14 cellular contexts compared by ENCODE assay signal in the genomic region with DNA sequence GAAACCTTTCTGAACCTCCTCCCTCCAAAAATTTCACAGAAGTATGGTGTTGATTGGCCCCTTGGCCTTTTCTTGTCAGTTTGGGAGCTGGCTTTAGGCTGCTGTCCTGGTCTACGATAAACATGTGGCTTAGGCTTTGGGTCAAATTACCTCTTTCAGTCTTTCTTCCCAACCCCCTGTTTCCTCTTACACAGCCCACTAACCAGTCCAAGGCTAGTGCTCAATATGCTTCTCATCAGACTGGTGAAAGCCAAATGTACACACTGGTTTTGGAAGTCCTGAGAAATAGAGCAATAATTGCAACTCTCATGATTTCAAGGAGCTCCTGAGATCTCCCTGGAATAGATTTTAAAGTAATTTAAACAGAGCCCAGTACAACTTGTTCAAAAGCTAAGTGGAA.
A peak's percentile ranks its signal among the peaks of the same experiment; 100 is the strongest.
DNase-seq lines count a peak whose midpoint lies in the region; ATAC-seq and TF ChIP-seq lines count a peak whose summit lies in the region.
"Had no signal": no experiment of that assay in that cellular context is flagged by ENCODE, and none has a peak within 500 bp of the region (broad histone marks: within the 10 kb centered on the region; RNA-seq: fewer than 3 reads in every experiment).

No MANE protein-coding gene starts in this region.

- H3K4me3 Mint-ChIP-seq in neural progenitor cell, result no peak overlapping the region
- H3K4me3 Mint-ChIP-seq: IgD-negative memory B cell had no signal

- no peaks in the 10 kb centered on the region for H3K27me3 ChIP-seq in neural progenitor cell
- H3K27me3 ChIP-seq: sigmoid colon had no signal

- peaks cover 7% of the 10 kb centered on the region for H3K4me1 ChIP-seq in neural progenitor cell
- H3K4me1 ChIP-seq: sigmoid colon had no signal

- no peak for ATAC-seq in HG02623 (IDR thresholded peaks at IDR 0.05; ENCODE audit: unreplicated experiment)

- peaks cover 3% of the 10 kb centered on the region for H3K4me1 Mint-ChIP-seq in neural progenitor cell
- H3K4me1 Mint-ChIP-seq: IgD-negative memory B cell had no signal

- no peak overlapping the region for H3K27ac Mint-ChIP-seq in neural progenitor cell
- H3K27ac Mint-ChIP-seq: IgD-negative memory B cell had no signal

- H3K79me2 ChIP-seq in neural progenitor cell (ENCODE audit: low read depth), result no peaks in the 10 kb centered on the region

- H3K36me3 Mint-ChIP-seq in neural progenitor cell, result no peaks in the 10 kb centered on the region

- H3K27ac ChIP-seq in neural progenitor cell, result no peak overlapping the region
- no peak overlapping the region for H3K27ac ChIP-seq in caudate nucleus (ENCODE audit: low read depth, low read length)
- H3K27ac ChIP-seq: epithelial cell of prostate, sigmoid colon had no signal

- peaks cover 6% of the 10 kb centered on the region for H3K9me3 Mint-ChIP-seq in neural progenitor cell

- no peak for TF ChIP-seq CTCF in choroid plexus epithelial cell (conservative IDR thresholded peaks at IDR 0.05; ENCODE audit: low read depth, low read length)
- no peak for TF ChIP-seq CTCF in neural progenitor cell (IDR thresholded peaks at IDR 0.05)

- peak overlapping the region; percentile 30 for H2AFZ ChIP-seq in neural progenitor cell (replicated peaks)

- no peaks in the 10 kb centered on the region for H4K20me1 ChIP-seq in neural progenitor cell (ENCODE audit: low read depth)

- no peaks in the 10 kb centered on the region for H3K36me3 ChIP-seq in neural progenitor cell
- H3K36me3 ChIP-seq: sigmoid colon had no signal

- H3K9ac ChIP-seq in neural progenitor cell, result no peak overlapping the region

- H3K4me3 ChIP-seq in choroid plexus epithelial cell (ENCODE audit: low read depth, low read length), result no peak overlapping the region
- no peak overlapping the region for H3K4me3 ChIP-seq in neural progenitor cell
- H3K4me3 ChIP-seq: sigmoid colon had no signal

- no peaks in the 10 kb centered on the region for H3K9me3 ChIP-seq in neural progenitor cell (ENCODE audit: low read depth)
- H3K9me3 ChIP-seq: sigmoid colon had no signal

- no peak overlapping the region for H3K4me2 ChIP-seq in neural progenitor cell

- DNase-seq in AG08396 (ENCODE audit: low spot score) (peak; percentile 25), M059J (ENCODE audit: low read depth) (peak; percentile 30), choroid plexus epithelial cell (ENCODE audit: low read depth) (peak; percentile 83), neural progenitor cell (ENCODE audit: low spot score) (peak; percentile 7), caudate nucleus (lab: John Stamatoyannopoulos, UW) (no peak), NCI-H82 treated with DMSO at 0.1 percent for 48 hours (lab: John Stamatoyannopoulos, UW; ENCODE audit: unreplicated experiment) (no peak)
- no peak for DNase-seq in stimulated activated CD4-positive, alpha-beta T cell treated with anti-CD3 and anti-CD28 coated beads, Interleukin-2, amount 100 ng/mL, for 24 hours
- DNase-seq: activated CD4-positive, alpha-beta T cell treated with anti-CD3 and anti-CD28 coated beads, Interleukin-2, amount 50 U/mL, for 48 hours; occipital lobe; sigmoid colon; trophoblast cell had no signal

- no peaks in the 10 kb centered on the region for H3F3A ChIP-seq in neural progenitor cell (ENCODE audit: low read depth)

- no peaks in the 10 kb centered on the region for H3K27me3 Mint-ChIP-seq in neural progenitor cell (ENCODE audit: insufficient read depth, low read depth)

Comparison
In these comparisons a context has a peak if more than half of its experiments do, and no peak if none do; other contexts are left out.
1. DNase-seq: peak in AG08396 (single experiment), M059J (single experiment), choroid plexus epithelial cell (single experiment) and neural progenitor cell (single experiment); none in caudate nucleus (0 of 61), stimulated activated CD4-positive, alpha-beta T cell treated with anti-CD3 and anti-CD28 coated beads, Interleukin-2, amount 100 ng/mL, for 24 hours (0 of 2) and NCI-H82 treated with DMSO at 0.1 percent for 48 hours (single experiment).